ENCODE assay signal across 14 cellular contexts in genomic region chr3:72379500-72380187, GRCh38.
DNase-seq lines count a peak whose midpoint lies in the region; ATAC-seq, FAIRE-seq and TF ChIP-seq lines count a peak whose summit lies in the region.
"Had no signal": no experiment of that assay in that cellular context is flagged by ENCODE, and none has a peak within 500 bp of the region (broad histone marks: within the 10 kb centered on the region; RNA-seq: fewer than 3 reads in every experiment).

No MANE protein-coding gene starts in this region.

- H4K20me1 ChIP-seq in GM12878 (ENCODE audit: control insufficient read depth, insufficient read depth) (no peaks in the 10 kb centered on the region), PC-3 (ENCODE audit: low read length) (peaks cover 24% of the 10 kb centered on the region)

- H3K9me3 ChIP-seq in GM12878 (replicated peaks; ENCODE audit: control insufficient read depth, insufficient read depth, low read length) (no peaks in the 10 kb centered on the region), PC-3 (ENCODE audit: low read length) (no peaks in the 10 kb centered on the region), vagina (no peaks in the 10 kb centered on the region)
- H3K9me3 ChIP-seq: tibial artery had no signal

- H3K9ac ChIP-seq in GM12878 (ENCODE audit: control insufficient read depth, insufficient read depth, low read length) (no peak overlapping the region), PC-3 (ENCODE audit: low read length) (no peak overlapping the region)
- H3K9ac ChIP-seq: KMS-11 had no signal

- H3K4me1 Mint-ChIP-seq in HFFc6 (ENCODE audit: low read depth) = peaks cover 37% of the 10 kb centered on the region

- H3K9me2 ChIP-seq in PC-3 (replicated peaks; ENCODE audit: low read length) = no peaks in the 10 kb centered on the region

- H3K4me3 ChIP-seq in GM12878 = no peak overlapping the region
- H3K4me3 ChIP-seq in PC-3 (ENCODE audit: low read length) = no peak overlapping the region
- no peak overlapping the region for H3K4me3 ChIP-seq in vagina
- H3K4me3 ChIP-seq: tibial artery had no signal

- no peak for TF ChIP-seq CTCF in HFFc6 (IDR thresholded peaks at IDR 0.05)
- TF ChIP-seq CTCF in GM12878 (IDR thresholded peaks at IDR 0.05 in 2 of 3, conservative IDR thresholded peaks at IDR 0.05 in 1 of 3; ENCODE audit: control insufficient read depth in 2 of 3, extremely low read depth in 1 of 3, insufficient read depth in 1 of 3, low read depth in 3 of 3, low read length in 3 of 3) = no peak
- TF ChIP-seq CTCF in PC-3 (conservative IDR thresholded peaks at IDR 0.05; ENCODE audit: low read depth, low read length) = no peak
- TF ChIP-seq CTCF in vagina (IDR thresholded peaks at IDR 0.05) = no peak

- CTCF ChIA-PET in GM12878 (lab: Yijun Ruan, JAX) (no interaction called here), PC-3 (lab: Charles Lee) (no interaction called here)

- no peak for FAIRE-seq in GM12878 (lab: Jason Lieb, UNC)

- H3K79me2 ChIP-seq in GM12878 (ENCODE audit: control insufficient read depth, insufficient read depth, low read length) (peaks cover 17% of the 10 kb centered on the region), PC-3 (ENCODE audit: low read length) (peaks cover 58% of the 10 kb centered on the region)

- H3K27ac Mint-ChIP-seq in HFFc6 = peak overlapping the region; percentile 43; the same call in 1 of the 2 replicates

- no peak overlapping the region for H3K27ac ChIP-seq in GM12878 (ENCODE audit: control insufficient read depth, insufficient read depth)
- H3K27ac ChIP-seq in PC-3 (ENCODE audit: low read length) = no peak overlapping the region
- no peak overlapping the region for H3K27ac ChIP-seq in vagina
- H3K27ac ChIP-seq: KMS-11, tibial artery had no signal

- H3K36me3 Mint-ChIP-seq in HFFc6 (ENCODE audit: low read depth) = peaks cover 14% of the 10 kb centered on the region

- SMC1A ChIA-PET in GM12878 (lab: Charles Lee; ENCODE audit: uncharacterized antibody, unreplicated experiment) = interaction anchor here (1.0 to 1.3 kb wide), 2 partner anchors 47 to 52 kb away, joined by 3 read pairs; no protein-coding TSS in a partner anchor

- WGBS in GM12878 (ENCODE audit: insufficient coverage, insufficient replicate concordance, low lambda C conversion rate, missing lambda C conversion rate) = 100% methylated on average over 1 of the region's 1 CpG

- TF ChIP-seq POLR2A in GM12878 (IDR thresholded peaks at IDR 0.05; ENCODE audit: low read depth, low read length) = no peak
- no peak for TF ChIP-seq POLR2A in vagina (IDR thresholded peaks at IDR 0.05)

- H2AFZ ChIP-seq in GM12878 (ENCODE audit: control insufficient read depth, low read depth, low read length) (no peak overlapping the region), PC-3 (ENCODE audit: low read length) (no peak overlapping the region)

- H3K36me3 ChIP-seq in GM12878 (ENCODE audit: control insufficient read depth in 2 of 2, insufficient read depth in 2 of 2, low read length in 1 of 2) = peaks cover 2 to 16% of the 10 kb centered on the region in 2 experiments; a peak in 2 of 4 replicates
- H3K36me3 ChIP-seq in PC-3 (ENCODE audit: low read depth, low read length) = peaks cover 12% of the 10 kb centered on the region
- H3K36me3 ChIP-seq in vagina = peaks cover 0 to 16% of the 10 kb centered on the region in 2 donors

- intact Hi-C loops in GM12878 (cut with micrococcal nuclease; ENCODE audit: unreplicated experiment) = no loop called here
- intact Hi-C loops in PC-3 (cut with micrococcal nuclease) = no loop called here
- intact Hi-C loops in vagina (cut with DNase I) = no loop called here

- H3K27me3 ChIP-seq in GM12878 (replicated peaks in 1 of 2; ENCODE audit: control insufficient read depth in 2 of 2, insufficient read depth in 2 of 2, low read length in 1 of 2) = no peaks in the 10 kb centered on the region
- no peaks in the 10 kb centered on the region for H3K27me3 ChIP-seq in PC-3 (ENCODE audit: low read length)
- no peaks in the 10 kb centered on the region for H3K27me3 ChIP-seq in vagina
- H3K27me3 ChIP-seq: tibial artery had no signal

- POLR2A ChIA-PET in GM12878 (lab: Charles Lee) (no interaction called here), PC-3 (lab: Charles Lee; ENCODE audit: unreplicated experiment) (no interaction called here)

- peaks cover 3% of the 10 kb centered on the region; the same call in 1 of the 2 replicates for H3K27me3 Mint-ChIP-seq in HFFc6 (ENCODE audit: insufficient read depth)
- H3K27me3 Mint-ChIP-seq: naive thymus-derived CD8-positive, alpha-beta T cell had no signal

- no peak overlapping the region for H3K4me3 Mint-ChIP-seq in HFFc6
- H3K4me3 Mint-ChIP-seq: activated T-helper 1 cell treated with anti-CD3 and anti-CD28 coated beads, Interleukin-12 subunit alpha, Interleukin-12 subunit beta, Interleukin-2, Interleukin-4 antibody, amounts not matched to agents 30 ng/mL and 10 ng/mL and 1 ng/mL, durations not matched to agents 14 hours and 24 hours and 36 hours; naive thymus-derived CD8-positive, alpha-beta T cell had no signal

- RAD21 ChIA-PET in GM12878 (lab: Charles Lee; ENCODE audit: unreplicated experiment) = interaction anchor here (1.6 kb wide), 1 partner anchor 443 kb away, joined by 5 read pairs; no protein-coding TSS in a partner anchor

- DNase-seq in Ammon's horn (ENCODE audit: low spot score) = peak; percentile 88
- no peak for DNase-seq in HFFc6
- no peak for DNase-seq in GM12878 (ENCODE audit: low read depth, low spot score)
- peak; percentile 92 for DNase-seq in medulla oblongata (ENCODE audit: extremely low spot score)
- DNase-seq in PC-3 = no peak
- no peak for DNase-seq in NCI-H446 treated with DMSO at 0.1 percent for 48 hours (lab: John Stamatoyannopoulos, UW)
- DNase-seq in vagina (ENCODE audit: extremely low spot score in 2 of 2) = no peak
- DNase-seq in NCI-H748 treated with DMSO at 0.1 percent for 48 hours (lab: John Stamatoyannopoulos, UW) = no peak
- DNase-seq: cortex of kidney; naive thymus-derived CD8-positive, alpha-beta T cell; stimulated activated CD4-positive, alpha-beta T cell treated with anti-CD3 and anti-CD28 coated beads, Interleukin-4, amount 100 ng/mL, for 4 hours; tibial artery had no signal

- no peak for TF ChIP-seq EP300 in GM12878 (IDR thresholded peaks at IDR 0.05; ENCODE audit: borderline replicate concordance in 1 of 2, control insufficient read depth in 1 of 2, low read depth in 2 of 2, low read length in 2 of 2)

- H3K9me3 Mint-ChIP-seq in HFFc6 = no peaks in the 10 kb centered on the region
- H3K9me3 Mint-ChIP-seq: activated T-helper 1 cell treated with anti-CD3 and anti-CD28 coated beads, Interleukin-12 subunit alpha, Interleukin-12 subunit beta, Interleukin-2, Interleukin-4 antibody, amounts not matched to agents 30 ng/mL and 10 ng/mL and 1 ng/mL, durations not matched to agents 14 hours and 24 hours and 36 hours; naive thymus-derived CD8-positive, alpha-beta T cell had no signal

- TF ChIP-seq RAD21 in GM12878 (IDR thresholded peaks at IDR 0.05; ENCODE audit: insufficient read depth, low read depth, low read length) = no peak

- BruUV-seq in GM12878 (replicated peaks; lab: Mats Ljungman, UMichigan) = no TSS peak
- BruUV-seq in PC-3 (replicated peaks; lab: Mats Ljungman, UMichigan) = no TSS peak

- ATAC-seq in GM12878 (peak; percentile 57), PC-3 (no peak; the same call in 1 of the 2 replicates)
- ATAC-seq: naive thymus-derived CD8-positive, alpha-beta T cell had no signal

- no peaks in the 10 kb centered on the region for H3F3A ChIP-seq in PC-3 (ENCODE audit: low read length, unreplicated experiment)

- in situ Hi-C loops in GM12878 (cut with MboI) = no loop called here

- H3K4me1 ChIP-seq in GM12878 (ENCODE audit: control insufficient read depth, insufficient read depth, low read length) (peaks cover 4% of the 10 kb centered on the region), PC-3 (ENCODE audit: insufficient read depth, low read length) (peaks cover 9% of the 10 kb centered on the region), vagina (peaks cover 36% of the 10 kb centered on the region)

- H3K4me2 ChIP-seq in GM12878 (ENCODE audit: control insufficient read depth, insufficient read depth) (no peak overlapping the region), PC-3 (ENCODE audit: low read length) (no peak overlapping the region)
- H3K4me2 ChIP-seq: KMS-11 had no signal

TF ChIP-seq in GM12878, 131 proteins besides CTCF, POLR2A, EP300 and RAD21:
- TF ChIP-seq ZSCAN29 (IDR thresholded peaks at IDR 0.05) (no peak), TARDBP (IDR thresholded peaks at IDR 0.05; ENCODE audit: borderline replicate concordance) (no peak), MEF2B (IDR thresholded peaks at IDR 0.05; ENCODE audit: partially characterized antibody, poor library complexity, severe bottlenecking) (peak; percentile 67)
- TF ChIP-seq, protein P1, sequence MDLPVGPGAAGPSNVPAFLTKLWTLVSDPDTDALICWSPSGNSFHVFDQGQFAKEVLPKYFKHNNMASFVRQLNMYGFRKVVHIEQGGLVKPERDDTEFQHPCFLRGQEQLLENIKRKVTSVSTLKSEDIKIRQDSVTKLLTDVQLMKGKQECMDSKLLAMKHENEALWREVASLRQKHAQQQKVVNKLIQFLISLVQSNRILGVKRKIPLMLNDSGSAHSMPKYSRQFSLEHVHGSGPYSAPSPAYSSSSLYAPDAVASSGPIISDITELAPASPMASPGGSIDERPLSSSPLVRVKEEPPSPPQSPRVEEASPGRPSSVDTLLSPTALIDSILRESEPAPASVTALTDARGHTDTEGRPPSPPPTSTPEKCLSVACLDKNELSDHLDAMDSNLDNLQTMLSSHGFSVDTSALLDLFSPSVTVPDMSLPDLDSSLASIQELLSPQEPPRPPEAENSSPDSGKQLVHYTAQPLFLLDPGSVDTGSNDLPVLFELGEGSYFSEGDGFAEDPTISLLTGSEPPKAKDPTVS (IDR thresholded peaks at IDR 0.05; ENCODE audit: low read depth, low read length) = no peak
TF ChIP-seq in GM12878: peak in this region for 1.

Comparison
In these comparisons a context has a peak if more than half of its experiments do, and no peak if none do; other contexts are left out.
1. DNase-seq: peak in Ammon's horn (single experiment) and medulla oblongata (single experiment); none in HFFc6 (single experiment), GM12878 (single experiment), PC-3 (single experiment), NCI-H446 treated with DMSO at 0.1 percent for 48 hours (single experiment), vagina (0 of 2) and NCI-H748 treated with DMSO at 0.1 percent for 48 hours (single experiment).